33 cellular contexts compared by ENCODE assay signal in the genomic region with DNA sequence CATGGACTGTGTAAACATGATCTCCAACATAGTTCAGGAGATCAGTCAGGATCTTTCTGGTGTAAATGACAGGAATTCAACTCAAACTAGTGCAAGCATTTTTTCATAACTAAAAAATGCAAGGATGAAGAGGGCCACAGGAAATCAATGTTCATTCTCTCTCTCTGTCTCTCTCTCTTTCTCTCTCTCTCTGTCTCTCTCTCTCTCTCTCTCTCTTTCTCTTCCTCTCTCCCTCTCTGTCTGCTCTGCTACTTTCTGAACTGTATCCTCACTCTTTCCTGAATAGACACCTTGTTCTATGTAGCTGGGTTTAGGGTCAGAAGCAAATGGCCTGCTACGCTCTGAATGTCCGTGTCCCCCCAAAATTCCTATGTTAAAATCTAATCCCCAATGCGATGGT.
"Had no signal": no experiment of that assay in that cellular context is flagged by ENCODE, and none has a peak within 500 bp of the region (broad histone marks: within the 10 kb centered on the region; RNA-seq: fewer than 3 reads in every experiment).

No MANE protein-coding gene starts in this region.

- H3K27ac Mint-ChIP-seq: activated CD4-positive, alpha-beta memory T cell treated with anti-CD3 and anti-CD28 coated beads for 36 hours; activated CD4-positive, alpha-beta T cell treated with anti-CD3 and anti-CD28 coated beads for 36 hours; activated CD4-positive, alpha-beta T cell treated with anti-CD3 and anti-CD28 coated beads, Interleukin-2, amount 10 ng/mL, durations not matched to agents 24 days and 14 days; activated CD8-positive, alpha-beta memory T cell treated with anti-CD3 and anti-CD28 coated beads, Interleukin-2, amount 10 ng/mL, durations not matched to agents 7 days and 5 days; activated CD8-positive, alpha-beta T cell treated with anti-CD3 and anti-CD28 coated beads, Interleukin-2, amount 10 ng/mL, durations not matched to agents 7 days and 5 days; activated naive CD4-positive, alpha-beta T cell treated with anti-CD3 and anti-CD28 coated beads for 36 hours; activated naive CD4-positive, alpha-beta T cell treated with anti-CD3 and anti-CD28 coated beads, Interleukin-2, amount 50 U/mL, for 72 hours; activated naive CD8-positive, alpha-beta T cell treated with anti-CD3 and anti-CD28 coated beads, Interleukin-2, amount 10 ng/mL, durations not matched to agents 7 days and 5 days; activated T-helper 1 cell treated with anti-CD3 and anti-CD28 coated beads, Interleukin-12 subunit alpha, Interleukin-12 subunit beta, Interleukin-2, Interleukin-4 antibody, amounts not matched to agents 30 ng/mL and 10 ng/mL and 1 ng/mL, durations not matched to agents 14 hours and 24 hours and 36 hours; activated T-helper 2 cell treated with anti-CD3 and anti-CD28 coated beads, Interferon-gamma antibody, Interleukin-2, Interleukin-4, amounts not matched to agents 10 μg/mL and 5 μg/mL and 100 μg/mL, durations not matched to agents 14 hours and 24 hours and 36 hours; brain; T-helper 17 cell; T-helper 2 cell treated with Interferon-gamma antibody and Interleukin-4, amounts not matched to agents 5 μg/mL and 100 μg/mL, for 36 hours had no signal

- H3K9me3 ChIP-seq: ascending aorta, breast epithelium, esophagus squamous epithelium, gastroesophageal sphincter, heart right ventricle had no signal

- ATAC-seq: activated CD4-positive, alpha-beta T cell treated with anti-CD3 and anti-CD28 coated beads for 36 hours; activated CD8-positive, alpha-beta memory T cell treated with anti-CD3 and anti-CD28 coated beads, Interleukin-2, amount 10 ng/mL, durations not matched to agents 7 days and 5 days; activated CD8-positive, alpha-beta T cell treated with anti-CD3 and anti-CD28 coated beads, Interleukin-2, amount 10 ng/mL, durations not matched to agents 7 days and 5 days; activated naive CD4-positive, alpha-beta T cell treated with anti-CD3 and anti-CD28 coated beads, Interleukin-2, amount 50 U/mL, for 72 hours; gastroesophageal sphincter; heart right ventricle; T-helper 17 cell had no signal

- H3K4me3 ChIP-seq: ascending aorta, breast epithelium, cardiac muscle cell, esophagus squamous epithelium, gastroesophageal sphincter, heart right ventricle had no signal

- H3K4me3 Mint-ChIP-seq: activated CD4-positive, alpha-beta memory T cell treated with anti-CD3 and anti-CD28 coated beads for 36 hours; activated CD4-positive, alpha-beta T cell treated with anti-CD3 and anti-CD28 coated beads for 36 hours; activated CD4-positive, alpha-beta T cell treated with anti-CD3 and anti-CD28 coated beads, Interleukin-2, amount 10 ng/mL, durations not matched to agents 24 days and 14 days; activated CD8-positive, alpha-beta memory T cell treated with anti-CD3 and anti-CD28 coated beads, Interleukin-2, amount 10 ng/mL, durations not matched to agents 7 days and 5 days; activated CD8-positive, alpha-beta T cell treated with anti-CD3 and anti-CD28 coated beads, Interleukin-2, amount 10 ng/mL, durations not matched to agents 7 days and 5 days; activated naive CD4-positive, alpha-beta T cell treated with anti-CD3 and anti-CD28 coated beads for 36 hours; activated naive CD8-positive, alpha-beta T cell treated with anti-CD3 and anti-CD28 coated beads, Interleukin-2, amount 10 ng/mL, durations not matched to agents 7 days and 5 days; activated T-helper 1 cell treated with anti-CD3 and anti-CD28 coated beads, Interleukin-12 subunit alpha, Interleukin-12 subunit beta, Interleukin-2, Interleukin-4 antibody, amounts not matched to agents 30 ng/mL and 10 ng/mL and 1 ng/mL, durations not matched to agents 14 hours and 24 hours and 36 hours; brain; T-helper 17 cell; T-helper 2 cell treated with Interferon-gamma antibody and Interleukin-4, amounts not matched to agents 5 μg/mL and 100 μg/mL, for 36 hours had no signal

- DNase-seq: activated CD4-positive, alpha-beta memory T cell treated with anti-CD3 and anti-CD28 coated beads for 36 hours; activated CD4-positive, alpha-beta T cell treated with anti-CD3 and anti-CD28 coated beads for 36 hours; activated CD4-positive, alpha-beta T cell treated with anti-CD3 and anti-CD28 coated beads, Interleukin-2, amount 10 ng/mL, durations not matched to agents 24 days and 14 days; activated CD4-positive, CD25-positive, alpha-beta regulatory T cell; activated CD4-positive, CD25-positive, alpha-beta regulatory T cell treated with anti-CD3 and anti-CD28 coated beads, Interleukin-2, amount 50 U/mL, for 72 hours; activated CD8-positive, alpha-beta memory T cell treated with anti-CD3 and anti-CD28 coated beads, Interleukin-2, amount 10 ng/mL, durations not matched to agents 7 days and 5 days; activated CD8-positive, alpha-beta memory T cell treated with anti-CD3 and anti-CD28 coated beads, Interleukin-2, amount 50 U/mL, for 4 hours; activated CD8-positive, alpha-beta T cell treated with anti-CD3 and anti-CD28 coated beads, Interleukin-2, amount 10 ng/mL, durations not matched to agents 7 days and 5 days; activated effector memory CD4-positive, alpha-beta T cell treated with anti-CD3 and anti-CD28 coated beads, Interleukin-2, amount 50 U/mL, for 16 hours; activated naive CD4-positive, alpha-beta T cell treated with anti-CD3 and anti-CD28 coated beads for 36 hours; activated naive CD8-positive, alpha-beta T cell treated with anti-CD3 and anti-CD28 coated beads, Interleukin-2, amount 10 ng/mL, durations not matched to agents 7 days and 5 days; activated T-cell treated with anti-CD3 and anti-CD28 coated beads, Interleukin-2, amount 50 U/mL, for 1 hour; activated T-cell treated with anti-CD3 and anti-CD28 coated beads, Interleukin-2, amount 50 U/mL, for 48 hours; central memory CD4-positive, alpha-beta T cell; cerebellar nuclear complex; cortex of kidney; effector CD8-positive, alpha-beta T cell; esophagus squamous epithelium; foreskin melanocyte; heart right ventricle; T-helper 1 cell; T-helper 17 cell; T1000 had no signal

- H3K27me3 Mint-ChIP-seq: activated CD4-positive, alpha-beta memory T cell treated with anti-CD3 and anti-CD28 coated beads for 36 hours; activated CD4-positive, alpha-beta T cell treated with anti-CD3 and anti-CD28 coated beads, Interleukin-2, amount 10 ng/mL, durations not matched to agents 24 days and 14 days; activated CD8-positive, alpha-beta memory T cell treated with anti-CD3 and anti-CD28 coated beads, Interleukin-2, amount 10 ng/mL, durations not matched to agents 7 days and 5 days; activated naive CD8-positive, alpha-beta T cell treated with anti-CD3 and anti-CD28 coated beads, Interleukin-2, amount 10 ng/mL, durations not matched to agents 7 days and 5 days; T-helper 17 cell had no signal

- H3K4me1 Mint-ChIP-seq: activated CD8-positive, alpha-beta memory T cell treated with anti-CD3 and anti-CD28 coated beads, Interleukin-2, amount 10 ng/mL, durations not matched to agents 7 days and 5 days; activated naive CD8-positive, alpha-beta T cell treated with anti-CD3 and anti-CD28 coated beads, Interleukin-2, amount 10 ng/mL, durations not matched to agents 7 days and 5 days had no signal

- H3K9me3 Mint-ChIP-seq: activated CD4-positive, alpha-beta memory T cell treated with anti-CD3 and anti-CD28 coated beads for 36 hours; activated CD4-positive, alpha-beta T cell treated with anti-CD3 and anti-CD28 coated beads, Interleukin-2, amount 10 ng/mL, durations not matched to agents 24 days and 14 days; activated naive CD4-positive, alpha-beta T cell treated with anti-CD3 and anti-CD28 coated beads for 36 hours; activated naive CD4-positive, alpha-beta T cell treated with anti-CD3 and anti-CD28 coated beads, Interleukin-2, amount 50 U/mL, for 72 hours; activated naive CD8-positive, alpha-beta T cell treated with anti-CD3 and anti-CD28 coated beads, Interleukin-2, amount 10 ng/mL, durations not matched to agents 7 days and 5 days; activated T-helper 1 cell treated with anti-CD3 and anti-CD28 coated beads, Interleukin-12 subunit alpha, Interleukin-12 subunit beta, Interleukin-2, Interleukin-4 antibody, amounts not matched to agents 30 ng/mL and 10 ng/mL and 1 ng/mL, durations not matched to agents 14 hours and 24 hours and 36 hours; activated T-helper 2 cell treated with anti-CD3 and anti-CD28 coated beads, Interferon-gamma antibody, Interleukin-2, Interleukin-4, amounts not matched to agents 10 μg/mL and 5 μg/mL and 100 μg/mL, durations not matched to agents 14 hours and 24 hours and 36 hours; T-helper 2 cell treated with Interferon-gamma antibody and Interleukin-4, amounts not matched to agents 5 μg/mL and 100 μg/mL, for 36 hours had no signal

- H3K4me1 ChIP-seq: ascending aorta, breast epithelium had no signal

- H3K36me3 Mint-ChIP-seq: activated CD4-positive, alpha-beta memory T cell treated with anti-CD3 and anti-CD28 coated beads for 36 hours; activated CD8-positive, alpha-beta memory T cell treated with anti-CD3 and anti-CD28 coated beads, Interleukin-2, amount 10 ng/mL, durations not matched to agents 7 days and 5 days; activated naive CD4-positive, alpha-beta T cell treated with anti-CD3 and anti-CD28 coated beads, Interleukin-2, amount 50 U/mL, for 72 hours; activated naive CD8-positive, alpha-beta T cell treated with anti-CD3 and anti-CD28 coated beads, Interleukin-2, amount 10 ng/mL, durations not matched to agents 7 days and 5 days; brain had no signal

- H3K27me3 ChIP-seq: ascending aorta, breast epithelium, cardiac muscle cell, gastroesophageal sphincter, heart right ventricle had no signal

- H3K36me3 ChIP-seq: ascending aorta, breast epithelium, cardiac muscle cell, esophagus squamous epithelium, gastroesophageal sphincter, heart right ventricle had no signal

- H3K27ac ChIP-seq: ascending aorta, breast epithelium, cardiac muscle cell, epithelial cell of prostate, esophagus squamous epithelium, gastroesophageal sphincter, heart right ventricle had no signal
